Comparison of ENCODE assay signal across 16 cellular contexts in genomic region chr7:68205826-68206225, GRCh38.
DNase-seq lines count a peak whose midpoint lies in the region; ATAC-seq and TF ChIP-seq lines count a peak whose summit lies in the region.
"Had no signal": no experiment of that assay in that cellular context is flagged by ENCODE, and none has a peak within 500 bp of the region (broad histone marks: within the 10 kb centered on the region; RNA-seq: fewer than 3 reads in every experiment).

No MANE protein-coding gene starts in this region.

- H3K4me1 ChIP-seq in neuronal stem cell (ENCODE audit: control insufficient read depth in 2 of 2, insufficient read depth in 1 of 2, low read depth in 1 of 2, low read length in 2 of 2): peaks cover 0 to 3% of the 10 kb centered on the region in 2 donors
- no peaks in the 10 kb centered on the region for H3K4me1 ChIP-seq in OCI-LY7 (ENCODE audit: insufficient read depth, low read length, poor library complexity, severe bottlenecking)

- H3K4me3 Mint-ChIP-seq in glutamatergic neuron (ENCODE audit: unreplicated experiment): no peak overlapping the region
- H3K4me3 Mint-ChIP-seq: CD4-positive, alpha-beta memory T cell; H9 had no signal

- H4K20me1 ChIP-seq in OCI-LY7 (ENCODE audit: insufficient read depth, low read length): no peaks in the 10 kb centered on the region

- peaks cover 5% of the 10 kb centered on the region for H3K9me3 Mint-ChIP-seq in glutamatergic neuron (ENCODE audit: unreplicated experiment)

- no peak overlapping the region for H3K9ac ChIP-seq in neuronal stem cell (ENCODE audit: low read depth, low read length, poor library complexity)

- H3K4me3 ChIP-seq in neuronal stem cell (ENCODE audit: low read length in 2 of 2): no peak overlapping the region
- H3K4me3 ChIP-seq in OCI-LY7 (ENCODE audit: low read depth, low read length, poor library complexity, severe bottlenecking): no peak overlapping the region
- H3K4me3 ChIP-seq: GM12878 had no signal

- no peak overlapping the region for H2BK12ac ChIP-seq in neuronal stem cell (ENCODE audit: low read length)

- H3K79me2 ChIP-seq in OCI-LY7 (ENCODE audit: insufficient read depth, low read depth, low read length): no peaks in the 10 kb centered on the region

- H3K23ac ChIP-seq in neuronal stem cell (ENCODE audit: low read depth, low read length, poor library complexity): no peak overlapping the region

- no peaks in the 10 kb centered on the region for H3K36me3 Mint-ChIP-seq in glutamatergic neuron (ENCODE audit: unreplicated experiment)
- H3K36me3 Mint-ChIP-seq: CD4-positive, alpha-beta memory T cell; IgD-negative memory B cell had no signal

- no peaks in the 10 kb centered on the region for H3K27me3 ChIP-seq in neuronal stem cell (ENCODE audit: control insufficient read depth in 3 of 3, insufficient read depth in 3 of 3, low read depth in 1 of 3, low read length in 3 of 3)

- peak overlapping the region; percentile 22 for H3K14ac ChIP-seq in neuronal stem cell (ENCODE audit: low read length)

- intact Hi-C loops in OCI-LY7 (cut with micrococcal nuclease; ENCODE audit: unreplicated experiment): no loop called here

- no CpG with 5 or more reads among the region's 7 CpGs for WGBS in neuronal stem cell (ENCODE audit: extremely low coverage in 2 of 2, insufficient read length in 2 of 2, insufficient replicate concordance in 1 of 2), 2 donors

- H3K9me2 ChIP-seq in OCI-LY7 (ENCODE audit: insufficient read depth, low read length): no peaks in the 10 kb centered on the region

- H2AK5ac ChIP-seq in neuronal stem cell (ENCODE audit: low read depth, low read length): no peak overlapping the region

- no peak overlapping the region for H3K4ac ChIP-seq in neuronal stem cell (ENCODE audit: low read length)

- no peak overlapping the region for H2BK5ac ChIP-seq in neuronal stem cell (ENCODE audit: low read length)

- H3K27me3 Mint-ChIP-seq in glutamatergic neuron (ENCODE audit: unreplicated experiment): peaks cover 2% of the 10 kb centered on the region
- H3K27me3 Mint-ChIP-seq: CD4-positive, alpha-beta memory T cell; IgD-negative memory B cell had no signal

- CTCF ChIA-PET in OCI-LY7 (lab: Charles Lee; ENCODE audit: unreplicated experiment): no interaction called here

- no peaks in the 10 kb centered on the region for H3K79me1 ChIP-seq in neuronal stem cell (ENCODE audit: low read depth, low read length)

- H3K36me3 ChIP-seq in neuronal stem cell (replicated peaks in 1 of 2; ENCODE audit: control insufficient read depth in 2 of 2, insufficient read depth in 2 of 2, low read length in 2 of 2): no peaks in the 10 kb centered on the region
- no peaks in the 10 kb centered on the region for H3K36me3 ChIP-seq in OCI-LY7 (ENCODE audit: insufficient read depth, low read length)

- POLR2A ChIA-PET in OCI-LY7 (lab: Charles Lee): no interaction called here

- no peak overlapping the region for H4K91ac ChIP-seq in neuronal stem cell (ENCODE audit: low read depth, low read length, poor library complexity)

- no TSS peak for BruUV-seq in OCI-LY7 (replicated peaks; lab: Mats Ljungman, UMichigan)

- peak overlapping the region; percentile 52 for H3K27ac Mint-ChIP-seq in glutamatergic neuron (ENCODE audit: unreplicated experiment)
- H3K27ac Mint-ChIP-seq: CD4-positive, alpha-beta memory T cell; IgD-negative memory B cell had no signal

- no peak for ATAC-seq in HG02870 (IDR thresholded peaks at IDR 0.05; ENCODE audit: unreplicated experiment)
- ATAC-seq: GM12878 had no signal

- H3K4me2 ChIP-seq in neuronal stem cell (ENCODE audit: insufficient read depth, low read length, poor library complexity, severe bottlenecking) (no peak overlapping the region), OCI-LY7 (ENCODE audit: low read length) (no peak overlapping the region)

- H3K18ac ChIP-seq in neuronal stem cell (ENCODE audit: low read length): no peak overlapping the region

- H3K4me1 Mint-ChIP-seq in glutamatergic neuron (ENCODE audit: low read depth, unreplicated experiment): peaks cover 6% of the 10 kb centered on the region
- H3K4me1 Mint-ChIP-seq: CD4-positive, alpha-beta memory T cell; IgD-negative memory B cell had no signal

- no peak overlapping the region for H2BK15ac ChIP-seq in neuronal stem cell (ENCODE audit: low read length)

- DNase-seq in M059J (ENCODE audit: low read depth) (peak; percentile 51), glutamatergic neuron (no peak), neuronal stem cell (ENCODE audit: low spot score) (no peak), germinal center (ENCODE audit: low spot score) (no peak), OCI-LY7 (ENCODE audit: low spot score) (no peak)
- DNase-seq in activated CD4-positive, alpha-beta T cell treated with anti-CD3 and anti-CD28 coated beads, Interleukin-2, amount 50 U/mL, for 1 hour: no peak
- DNase-seq: ACHN; Calu3; CD4-positive, alpha-beta memory T cell; DMS79 treated with DMSO at 0.1 percent for 48 hours; H9; KBM-7 had no signal

- H2AFZ ChIP-seq in neuronal stem cell (ENCODE audit: low read length) (no peak overlapping the region), OCI-LY7 (ENCODE audit: low read length) (no peak overlapping the region)

- H3K27ac ChIP-seq in neuronal stem cell (replicated peaks; ENCODE audit: low read length): no peak overlapping the region
- H3K27ac ChIP-seq in OCI-LY7 (ENCODE audit: low read depth, low read length, poor library complexity, severe bottlenecking): no peak overlapping the region
- H3K27ac ChIP-seq: C4-2B had no signal

- H4K8ac ChIP-seq in neuronal stem cell (ENCODE audit: low read depth, low read length): no peak overlapping the region

- TF ChIP-seq CTCF in glutamatergic neuron (IDR thresholded peaks at IDR 0.05; ENCODE audit: partially characterized antibody, unreplicated experiment): no peak
- TF ChIP-seq CTCF in OCI-LY7 (conservative IDR thresholded peaks at IDR 0.05; ENCODE audit: low read length): no peak

- H3K9me3 ChIP-seq in neuronal stem cell (replicated peaks in 1 of 2; ENCODE audit: control insufficient read depth in 2 of 2, insufficient read depth in 1 of 2, low read depth in 1 of 2, low read length in 2 of 2) (no peaks in the 10 kb centered on the region), OCI-LY7 (ENCODE audit: low read length) (0 out of 2 replicates have a peak, but pooled peaks cover 4% of the 10 kb centered on the region)

- H2BK120ac ChIP-seq in neuronal stem cell (ENCODE audit: low read depth, low read length): no peak overlapping the region
